ENCODE assay signal across 1 cellular context in genomic region chr9:131404581-131404980, GRCh38.
TF ChIP-seq lines count a peak whose summit lies in the region.

No MANE protein-coding gene starts in this region.

TF ChIP-seq in K562, 482 proteins besides CTCF, POLR2A, EP300 and RAD21 (continued from another document and continues in another):
- no peak for TF ChIP-seq ZBTB49 (CRISPR knock-in tag; IDR thresholded peaks at IDR 0.05; ENCODE audit: borderline replicate concordance)
- peak in 1 of 2 experiments; percentile 86; a peak in 2 of 4 replicates for TF ChIP-seq HDAC1 (IDR thresholded peaks at IDR 0.05)
- TF ChIP-seq TAF7 (tag; IDR thresholded peaks at IDR 0.05): no peak
- no peak for TF ChIP-seq SUPT5H (IDR thresholded peaks at IDR 0.05)
- TF ChIP-seq FOXK2 (conservative IDR thresholded peaks at IDR 0.05 in 1 of 2, IDR thresholded peaks at IDR 0.05 in 1 of 2; ENCODE audit: low read depth in 2 of 2): 0 out of 4 replicates have a peak, but pooled peaks of 1 of the 2 experiments have one; percentile 7
- TF ChIP-seq HCFC1 (IDR thresholded peaks at IDR 0.05; ENCODE audit: low read depth, low read length): no peak
- no peak for TF ChIP-seq SP2 (IDR thresholded peaks at IDR 0.05; ENCODE audit: extremely low read depth, low read depth, low read length, poor library complexity, severe bottlenecking)
- TF ChIP-seq, protein P1, sequence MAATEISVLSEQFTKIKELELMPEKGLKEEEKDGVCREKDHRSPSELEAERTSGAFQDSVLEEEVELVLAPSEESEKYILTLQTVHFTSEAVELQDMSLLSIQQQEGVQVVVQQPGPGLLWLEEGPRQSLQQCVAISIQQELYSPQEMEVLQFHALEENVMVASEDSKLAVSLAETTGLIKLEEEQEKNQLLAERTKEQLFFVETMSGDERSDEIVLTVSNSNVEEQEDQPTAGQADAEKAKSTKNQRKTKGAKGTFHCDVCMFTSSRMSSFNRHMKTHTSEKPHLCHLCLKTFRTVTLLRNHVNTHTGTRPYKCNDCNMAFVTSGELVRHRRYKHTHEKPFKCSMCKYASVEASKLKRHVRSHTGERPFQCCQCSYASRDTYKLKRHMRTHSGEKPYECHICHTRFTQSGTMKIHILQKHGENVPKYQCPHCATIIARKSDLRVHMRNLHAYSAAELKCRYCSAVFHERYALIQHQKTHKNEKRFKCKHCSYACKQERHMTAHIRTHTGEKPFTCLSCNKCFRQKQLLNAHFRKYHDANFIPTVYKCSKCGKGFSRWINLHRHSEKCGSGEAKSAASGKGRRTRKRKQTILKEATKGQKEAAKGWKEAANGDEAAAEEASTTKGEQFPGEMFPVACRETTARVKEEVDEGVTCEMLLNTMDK (IDR thresholded peaks at IDR 0.05; ENCODE audit: borderline replicate concordance, insufficient read depth, low read depth, low read length, poor library complexity, severe bottlenecking): no peak
- no peak for TF ChIP-seq ZNF79 (CRISPR knock-in tag; IDR thresholded peaks at IDR 0.05; ENCODE audit: low read depth)
- peak; percentile 18; the same call in 1 of the 2 replicates for TF ChIP-seq MYC (IDR thresholded peaks at IDR 0.05; ENCODE audit: low read depth, low read length)
- no peak for TF ChIP-seq MYC (CRISPR knock-in tag; IDR thresholded peaks at IDR 0.05; ENCODE audit: borderline replicate concordance, low read depth)
- no peak for TF ChIP-seq ZKSCAN8 (CRISPR knock-in tag; IDR thresholded peaks at IDR 0.05)
- no peak for TF ChIP-seq SRSF3 (IDR thresholded peaks at IDR 0.05; ENCODE audit: insufficient read depth, low read length)
- TF ChIP-seq DMBX1 (CRISPR knock-in tag; IDR thresholded peaks at IDR 0.05; ENCODE audit: borderline replicate concordance): no peak
- TF ChIP-seq TAF9B (IDR thresholded peaks at IDR 0.05; ENCODE audit: partially characterized antibody): no peak
- no peak for TF ChIP-seq KLF6 (CRISPR knock-in tag; IDR thresholded peaks at IDR 0.05; ENCODE audit: borderline replicate concordance)
- TF ChIP-seq, protein P2, sequence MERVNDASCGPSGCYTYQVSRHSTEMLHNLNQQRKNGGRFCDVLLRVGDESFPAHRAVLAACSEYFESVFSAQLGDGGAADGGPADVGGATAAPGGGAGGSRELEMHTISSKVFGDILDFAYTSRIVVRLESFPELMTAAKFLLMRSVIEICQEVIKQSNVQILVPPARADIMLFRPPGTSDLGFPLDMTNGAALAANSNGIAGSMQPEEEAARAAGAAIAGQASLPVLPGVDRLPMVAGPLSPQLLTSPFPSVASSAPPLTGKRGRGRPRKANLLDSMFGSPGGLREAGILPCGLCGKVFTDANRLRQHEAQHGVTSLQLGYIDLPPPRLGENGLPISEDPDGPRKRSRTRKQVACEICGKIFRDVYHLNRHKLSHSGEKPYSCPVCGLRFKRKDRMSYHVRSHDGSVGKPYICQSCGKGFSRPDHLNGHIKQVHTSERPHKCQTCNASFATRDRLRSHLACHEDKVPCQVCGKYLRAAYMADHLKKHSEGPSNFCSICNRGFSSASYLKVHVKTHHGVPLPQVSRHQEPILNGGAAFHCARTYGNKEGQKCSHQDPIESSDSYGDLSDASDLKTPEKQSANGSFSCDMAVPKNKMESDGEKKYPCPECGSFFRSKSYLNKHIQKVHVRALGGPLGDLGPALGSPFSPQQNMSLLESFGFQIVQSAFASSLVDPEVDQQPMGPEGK (CRISPR knock-in tag; IDR thresholded peaks at IDR 0.05; ENCODE audit: borderline replicate concordance): no peak
- no peak for TF ChIP-seq NBN (IDR thresholded peaks at IDR 0.05; ENCODE audit: low read depth)
- no peak for TF ChIP-seq ATF7 (IDR thresholded peaks at IDR 0.05)
- TF ChIP-seq EGR1 (conservative IDR thresholded peaks at IDR 0.05): no peak
- no peak for TF ChIP-seq SETDB1 (IDR thresholded peaks at IDR 0.05; ENCODE audit: low read length)
- no peak for TF ChIP-seq HNRNPUL1 (IDR thresholded peaks at IDR 0.05; ENCODE audit: low read length)
- no peak for TF ChIP-seq ETV5 (CRISPR knock-in tag; IDR thresholded peaks at IDR 0.05; ENCODE audit: low read depth)
- TF ChIP-seq TCF3 (CRISPR knock-in tag; IDR thresholded peaks at IDR 0.05): peak; percentile 40
- no peak for TF ChIP-seq ELF1 (tag; IDR thresholded peaks at IDR 0.05)
- TF ChIP-seq PHF8 (IDR thresholded peaks at IDR 0.05; ENCODE audit: borderline replicate concordance, low read length): no peak
- no peak for TF ChIP-seq SIN3B (IDR thresholded peaks at IDR 0.05; ENCODE audit: low read depth)
- no peak for TF ChIP-seq HDAC6 (IDR thresholded peaks at IDR 0.05; ENCODE audit: low read depth, low read length)
- TF ChIP-seq, protein P3, sequence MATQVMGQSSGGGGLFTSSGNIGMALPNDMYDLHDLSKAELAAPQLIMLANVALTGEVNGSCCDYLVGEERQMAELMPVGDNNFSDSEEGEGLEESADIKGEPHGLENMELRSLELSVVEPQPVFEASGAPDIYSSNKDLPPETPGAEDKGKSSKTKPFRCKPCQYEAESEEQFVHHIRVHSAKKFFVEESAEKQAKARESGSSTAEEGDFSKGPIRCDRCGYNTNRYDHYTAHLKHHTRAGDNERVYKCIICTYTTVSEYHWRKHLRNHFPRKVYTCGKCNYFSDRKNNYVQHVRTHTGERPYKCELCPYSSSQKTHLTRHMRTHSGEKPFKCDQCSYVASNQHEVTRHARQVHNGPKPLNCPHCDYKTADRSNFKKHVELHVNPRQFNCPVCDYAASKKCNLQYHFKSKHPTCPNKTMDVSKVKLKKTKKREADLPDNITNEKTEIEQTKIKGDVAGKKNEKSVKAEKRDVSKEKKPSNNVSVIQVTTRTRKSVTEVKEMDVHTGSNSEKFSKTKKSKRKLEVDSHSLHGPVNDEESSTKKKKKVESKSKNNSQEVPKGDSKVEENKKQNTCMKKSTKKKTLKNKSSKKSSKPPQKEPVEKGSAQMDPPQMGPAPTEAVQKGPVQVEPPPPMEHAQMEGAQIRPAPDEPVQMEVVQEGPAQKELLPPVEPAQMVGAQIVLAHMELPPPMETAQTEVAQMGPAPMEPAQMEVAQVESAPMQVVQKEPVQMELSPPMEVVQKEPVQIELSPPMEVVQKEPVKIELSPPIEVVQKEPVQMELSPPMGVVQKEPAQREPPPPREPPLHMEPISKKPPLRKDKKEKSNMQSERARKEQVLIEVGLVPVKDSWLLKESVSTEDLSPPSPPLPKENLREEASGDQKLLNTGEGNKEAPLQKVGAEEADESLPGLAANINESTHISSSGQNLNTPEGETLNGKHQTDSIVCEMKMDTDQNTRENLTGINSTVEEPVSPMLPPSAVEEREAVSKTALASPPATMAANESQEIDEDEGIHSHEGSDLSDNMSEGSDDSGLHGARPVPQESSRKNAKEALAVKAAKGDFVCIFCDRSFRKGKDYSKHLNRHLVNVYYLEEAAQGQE (CRISPR knock-in tag; IDR thresholded peaks at IDR 0.05; ENCODE audit: low read depth): no peak
- no peak for TF ChIP-seq ZNF766 (CRISPR knock-in tag; conservative IDR thresholded peaks at IDR 0.05)
- TF ChIP-seq ZNF740 (CRISPR knock-in tag; IDR thresholded peaks at IDR 0.05): no peak
- TF ChIP-seq ZNF740 (tag; IDR thresholded peaks at IDR 0.05): no peak
- peak; percentile 95 for TF ChIP-seq KDM1A (IDR thresholded peaks at IDR 0.05)
- no peak for TF ChIP-seq ZNF224 (CRISPR knock-in tag; IDR thresholded peaks at IDR 0.05)
- no peak for TF ChIP-seq ZNF561 (CRISPR knock-in tag; conservative IDR thresholded peaks at IDR 0.05)
- TF ChIP-seq, protein P4, sequence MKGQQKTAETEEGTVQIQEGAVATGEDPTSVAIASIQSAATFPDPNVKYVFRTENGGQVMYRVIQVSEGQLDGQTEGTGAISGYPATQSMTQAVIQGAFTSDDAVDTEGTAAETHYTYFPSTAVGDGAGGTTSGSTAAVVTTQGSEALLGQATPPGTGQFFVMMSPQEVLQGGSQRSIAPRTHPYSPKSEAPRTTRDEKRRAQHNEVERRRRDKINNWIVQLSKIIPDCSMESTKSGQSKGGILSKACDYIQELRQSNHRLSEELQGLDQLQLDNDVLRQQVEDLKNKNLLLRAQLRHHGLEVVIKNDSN (CRISPR knock-in tag; IDR thresholded peaks at IDR 0.05): peak; percentile 16; the same call in 1 of the 2 replicates
- no peak for TF ChIP-seq NFXL1 (CRISPR knock-in tag; IDR thresholded peaks at IDR 0.05)
- TF ChIP-seq PML (IDR thresholded peaks at IDR 0.05; ENCODE audit: low read length): no peak
- no peak for TF ChIP-seq ATF4 (CRISPR knock-in tag; IDR thresholded peaks at IDR 0.05)
- peak; percentile 62; the same call in 1 of the 2 replicates for TF ChIP-seq MXI1 (IDR thresholded peaks at IDR 0.05; ENCODE audit: low read depth, low read length)
- TF ChIP-seq, protein P5, sequence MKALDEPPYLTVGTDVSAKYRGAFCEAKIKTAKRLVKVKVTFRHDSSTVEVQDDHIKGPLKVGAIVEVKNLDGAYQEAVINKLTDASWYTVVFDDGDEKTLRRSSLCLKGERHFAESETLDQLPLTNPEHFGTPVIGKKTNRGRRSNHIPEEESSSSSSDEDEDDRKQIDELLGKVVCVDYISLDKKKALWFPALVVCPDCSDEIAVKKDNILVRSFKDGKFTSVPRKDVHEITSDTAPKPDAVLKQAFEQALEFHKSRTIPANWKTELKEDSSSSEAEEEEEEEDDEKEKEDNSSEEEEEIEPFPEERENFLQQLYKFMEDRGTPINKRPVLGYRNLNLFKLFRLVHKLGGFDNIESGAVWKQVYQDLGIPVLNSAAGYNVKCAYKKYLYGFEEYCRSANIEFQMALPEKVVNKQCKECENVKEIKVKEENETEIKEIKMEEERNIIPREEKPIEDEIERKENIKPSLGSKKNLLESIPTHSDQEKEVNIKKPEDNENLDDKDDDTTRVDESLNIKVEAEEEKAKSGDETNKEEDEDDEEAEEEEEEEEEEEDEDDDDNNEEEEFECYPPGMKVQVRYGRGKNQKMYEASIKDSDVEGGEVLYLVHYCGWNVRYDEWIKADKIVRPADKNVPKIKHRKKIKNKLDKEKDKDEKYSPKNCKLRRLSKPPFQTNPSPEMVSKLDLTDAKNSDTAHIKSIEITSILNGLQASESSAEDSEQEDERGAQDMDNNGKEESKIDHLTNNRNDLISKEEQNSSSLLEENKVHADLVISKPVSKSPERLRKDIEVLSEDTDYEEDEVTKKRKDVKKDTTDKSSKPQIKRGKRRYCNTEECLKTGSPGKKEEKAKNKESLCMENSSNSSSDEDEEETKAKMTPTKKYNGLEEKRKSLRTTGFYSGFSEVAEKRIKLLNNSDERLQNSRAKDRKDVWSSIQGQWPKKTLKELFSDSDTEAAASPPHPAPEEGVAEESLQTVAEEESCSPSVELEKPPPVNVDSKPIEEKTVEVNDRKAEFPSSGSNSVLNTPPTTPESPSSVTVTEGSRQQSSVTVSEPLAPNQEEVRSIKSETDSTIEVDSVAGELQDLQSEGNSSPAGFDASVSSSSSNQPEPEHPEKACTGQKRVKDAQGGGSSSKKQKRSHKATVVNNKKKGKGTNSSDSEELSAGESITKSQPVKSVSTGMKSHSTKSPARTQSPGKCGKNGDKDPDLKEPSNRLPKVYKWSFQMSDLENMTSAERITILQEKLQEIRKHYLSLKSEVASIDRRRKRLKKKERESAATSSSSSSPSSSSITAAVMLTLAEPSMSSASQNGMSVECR (CRISPR knock-in tag; IDR thresholded peaks at IDR 0.05): no peak
- no peak for TF ChIP-seq RNF2 (IDR thresholded peaks at IDR 0.05)
- TF ChIP-seq HMGXB4 (CRISPR knock-in tag; IDR thresholded peaks at IDR 0.05): no peak
- TF ChIP-seq, protein P6, sequence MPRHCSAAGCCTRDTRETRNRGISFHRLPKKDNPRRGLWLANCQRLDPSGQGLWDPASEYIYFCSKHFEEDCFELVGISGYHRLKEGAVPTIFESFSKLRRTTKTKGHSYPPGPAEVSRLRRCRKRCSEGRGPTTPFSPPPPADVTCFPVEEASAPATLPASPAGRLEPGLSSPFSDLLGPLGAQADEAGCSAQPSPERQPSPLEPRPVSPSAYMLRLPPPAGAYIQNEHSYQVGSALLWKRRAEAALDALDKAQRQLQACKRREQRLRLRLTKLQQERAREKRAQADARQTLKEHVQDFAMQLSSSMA (CRISPR knock-in tag; IDR thresholded peaks at IDR 0.05): no peak
- no peak for TF ChIP-seq ARID1B (IDR thresholded peaks at IDR 0.05)
- TF ChIP-seq PTBP1 (IDR thresholded peaks at IDR 0.05; ENCODE audit: low read depth, low read length): no peak
- TF ChIP-seq ZNF239 (CRISPR knock-in tag; IDR thresholded peaks at IDR 0.05): no peak
- TF ChIP-seq NFRKB (IDR thresholded peaks at IDR 0.05; ENCODE audit: low read depth): no peak
- no peak for TF ChIP-seq SRSF1 (IDR thresholded peaks at IDR 0.05; ENCODE audit: low read depth, low read length)
